In genomic region chr11:36454991-36455611, GRCh38 we compare ENCODE assay signal across 8 cellular contexts. TPM values are rescaled to one million over a fixed set of nuclear protein-coding genes. Genes with fewer than 3 reads are reported as not detected.
DNase-seq lines count a peak whose midpoint lies in the region; TF ChIP-seq lines count a peak whose summit lies in the region.

No MANE protein-coding gene starts in this region.

- H3K36me3 ChIP-seq in HUES48 (ENCODE audit: control insufficient read depth, insufficient read depth, low read length) (no peaks in the 10 kb centered on the region; the same call in 1 of the 2 replicates), stomach (peaks cover 0 to 17% (median 0%) of the 10 kb centered on the region in 4 donors), colonic mucosa (no peaks in the 10 kb centered on the region)

- H3K4me1 ChIP-seq in HUES48 (ENCODE audit: control insufficient read depth, insufficient read depth, low read length) (peaks cover 21% of the 10 kb centered on the region), stomach (peaks cover under 1 to 27% (median 10%) of the 10 kb centered on the region in 4 donors), colonic mucosa (peaks cover 13% of the 10 kb centered on the region)

- TF ChIP-seq CTCF in stomach (IDR thresholded peaks at IDR 0.05) (no peak), colonic mucosa (IDR thresholded peaks at IDR 0.05) (no peak)

- DNase-seq in hypothalamus (lab: John Stamatoyannopoulos, UW), result peak in 29 of 51 donors; percentile 24 to 85 (median 62)
- DNase-seq in stomach, result no peak
- DNase-seq in amniotic stem cell (lab: John Stamatoyannopoulos, UW), result no peak
- DNase-seq in colonic mucosa, result no peak
- DNase-seq in NAMALWA (ENCODE audit: low spot score), result no peak
- DNase-seq in SHP77 treated with DMSO at 0.1 percent for 48 hours (lab: John Stamatoyannopoulos, UW), result no peak

- intact Hi-C loops in stomach (cut with DNase I; ENCODE audit: low total_unique reads) (no loop called here), colonic mucosa (cut with DNase I) (loop anchor here (10.0 kb wide), 1 partner anchor 160 kb away; the partner anchor contains the start of gene PRR5L)

- H3K27ac ChIP-seq in HUES48 (ENCODE audit: low read depth, low read length) (peak overlapping the region; percentile 89), adipose tissue (ENCODE audit: low read depth, low read length) (peak overlapping the region; percentile 21), stomach (peak overlapping the region in 4 of 5 donors; percentile 57 to 78 (median 64)), colonic mucosa (no peak overlapping the region)

- no peak overlapping the region for H3K4me3 ChIP-seq in HUES48 (ENCODE audit: low read depth, low read length)
- H3K4me3 ChIP-seq in stomach, result no peak overlapping the region
- no peak overlapping the region for H3K4me3 ChIP-seq in colonic mucosa

- H3K9me3 ChIP-seq in HUES48 (ENCODE audit: control insufficient read depth, insufficient read depth, low read length), result no peaks in the 10 kb centered on the region
- H3K9me3 ChIP-seq in stomach, result no peaks in the 10 kb centered on the region
- no peaks in the 10 kb centered on the region for H3K9me3 ChIP-seq in colonic mucosa

- 61 to 78% (median 69%) methylated on average over 16 of the region's 16 CpGs for WGBS in adipose tissue, 3 donors
- WGBS in stomach, 5 donors, result 73 to 81% (median 76%) methylated on average over 12 to 16 of the region's 16 CpGs

- no peak for TF ChIP-seq EP300 in stomach (IDR thresholded peaks at IDR 0.05)

- no peak for TF ChIP-seq POLR2A in stomach (IDR thresholded peaks at IDR 0.05)

- H3K27me3 ChIP-seq in HUES48 (ENCODE audit: control insufficient read depth, insufficient read depth, low read length) (no peaks in the 10 kb centered on the region), stomach (no peaks in the 10 kb centered on the region), colonic mucosa (no peaks in the 10 kb centered on the region)

- H3K9ac ChIP-seq in HUES48 (ENCODE audit: low read depth, low read length) (no peak overlapping the region), colonic mucosa (ENCODE audit: low read depth in 2 of 2, low read length in 2 of 2) (peak overlapping the region in 1 of 2 donors; percentile 31)

RNA-seq across cellular contexts. Expression of gene TRAF6, which starts 55.0 kb away (rescaled TPM):
- polyA plus RNA-seq in adipose tissue, result 1 to 10 TPM; 2.0 to 5.1 (median 3.5) TPM
- 10 to 100 TPM in 3 of 5 donors, 1 to 10 TPM in 2; 1.2 to 19.2 (median 11.4) TPM for total RNA-seq in stomach
- 1 to 10 TPM; 2.2 to 3.8 (median 2.3) TPM for polyA plus RNA-seq in stomach
- 10 to 100 TPM in 1 of 2 donors, 1 to 10 TPM in 1; 9.5 to 18.3 TPM for total RNA-seq in colonic mucosa

Comparison
In these comparisons a context has a peak if more than half of its experiments do, and no peak if none do; other contexts are left out.
1. DNase-seq: peak in hypothalamus (29 of 51); none in stomach (single experiment), amniotic stem cell (single experiment), colonic mucosa (single experiment), NAMALWA (single experiment) and SHP77 treated with DMSO at 0.1 percent for 48 hours (single experiment).